In genomic region chr17:17146791-17147406, GRCh38 we compare ENCODE assay signal across 8 cellular contexts. TPM values are rescaled to one million over a fixed set of nuclear protein-coding genes. Genes with fewer than 3 reads are reported as not detected.
DNase-seq lines count a peak whose midpoint lies in the region; ATAC-seq and TF ChIP-seq lines count a peak whose summit lies in the region.

No MANE protein-coding gene starts in this region.

- H3K4me2 ChIP-seq in BLaER1, result peak overlapping the region; percentile 89

- peak overlapping the region; percentile 83 for H3K27ac ChIP-seq in BLaER1

- peaks cover 88% of the 10 kb centered on the region for H3K4me1 ChIP-seq in BLaER1

- H3K27me3 ChIP-seq in BLaER1, result no peaks in the 10 kb centered on the region

- no peak overlapping the region for H3K4me3 ChIP-seq in BLaER1
- no peak overlapping the region for H3K4me3 ChIP-seq in HFF-Myc (replicated peaks; ENCODE audit: low read depth, low read length)
- no peak overlapping the region for H3K4me3 ChIP-seq in foreskin fibroblast (ENCODE audit: low read depth in 1 of 2, low read length in 2 of 2)

- no peaks in the 10 kb centered on the region for H3K9me3 Mint-ChIP-seq in activated CD4-positive, alpha-beta memory T cell treated with anti-CD3 and anti-CD28 coated beads, Interleukin-2, amount 10 ng/mL, durations not matched to agents 7 days and 5 days

- H3K9me3 ChIP-seq in BLaER1, result no peaks in the 10 kb centered on the region

- H3K27me3 Mint-ChIP-seq in activated CD4-positive, alpha-beta memory T cell treated with anti-CD3 and anti-CD28 coated beads, Interleukin-2, amount 10 ng/mL, durations not matched to agents 7 days and 5 days, result no peaks in the 10 kb centered on the region

- no peak overlapping the region for H3K4me3 Mint-ChIP-seq in activated CD4-positive, alpha-beta memory T cell treated with anti-CD3 and anti-CD28 coated beads, Interleukin-2, amount 10 ng/mL, durations not matched to agents 7 days and 5 days

- H3K27ac Mint-ChIP-seq in activated CD4-positive, alpha-beta memory T cell treated with anti-CD3 and anti-CD28 coated beads, Interleukin-2, amount 10 ng/mL, durations not matched to agents 7 days and 5 days, result peak overlapping the region; percentile 16

- peaks cover 27% of the 10 kb centered on the region for H3K4me1 Mint-ChIP-seq in activated CD4-positive, alpha-beta memory T cell treated with anti-CD3 and anti-CD28 coated beads, Interleukin-2, amount 10 ng/mL, durations not matched to agents 7 days and 5 days

- CTCF ChIA-PET in activated CD4-positive, alpha-beta memory T cell treated with anti-CD3 and anti-CD28 coated beads, Interleukin-2, amount 10 ng/mL, durations not matched to agents 7 days and 5 days (lab: Charles Lee), result interaction anchor here (0.9 kb wide), 1 partner anchor 47 kb away, joined by 3 read pairs; no protein-coding TSS in a partner anchor

- H4K20me1 ChIP-seq in BLaER1, result peaks cover 56% of the 10 kb centered on the region

- H3K36me3 ChIP-seq in BLaER1, result peaks cover 88% of the 10 kb centered on the region

- H3K9ac ChIP-seq in BLaER1, result peak overlapping the region; percentile 74; the same call in 1 of the 2 replicates

- TF ChIP-seq CTCF in HFF-Myc (IDR thresholded peaks at IDR 0.05; ENCODE audit: low read depth, low read length, missing control alignments) (peak; percentile 26), foreskin fibroblast (IDR thresholded peaks at IDR 0.05; ENCODE audit: low read depth, low read length) (no peak)

- POLR2A ChIA-PET in activated CD4-positive, alpha-beta memory T cell treated with anti-CD3 and anti-CD28 coated beads, Interleukin-2, amount 10 ng/mL, durations not matched to agents 7 days and 5 days (lab: Charles Lee), result no interaction called here

- H3K36me3 Mint-ChIP-seq in activated CD4-positive, alpha-beta memory T cell treated with anti-CD3 and anti-CD28 coated beads, Interleukin-2, amount 10 ng/mL, durations not matched to agents 7 days and 5 days (ENCODE audit: low read depth), result peaks cover 58% of the 10 kb centered on the region

- no peak for DNase-seq in HFF-Myc (ENCODE audit: extremely low read depth, low read depth)
- peak; percentile 44 for DNase-seq in activated CD4-positive, alpha-beta memory T cell treated with anti-CD3 and anti-CD28 coated beads, Interleukin-2, amount 10 ng/mL, durations not matched to agents 7 days and 5 days
- DNase-seq in kidney tubule cell (ENCODE audit: low spot score), result peak; percentile 13
- DNase-seq in foreskin fibroblast, result no peak
- DNase-seq in NCI-H510A (lab: John Stamatoyannopoulos, UW), result no peak
- DNase-seq in OCI-M1 (lab: John Stamatoyannopoulos, UW), result no peak

- ATAC-seq in GM19324 (IDR thresholded peaks at IDR 0.05; ENCODE audit: low FRiP score, unreplicated experiment), result no peak

RNA-seq across cellular contexts. Expression of gene PLD6, which starts 59.2 kb away (rescaled TPM):
- total RNA-seq in activated CD4-positive, alpha-beta memory T cell treated with anti-CD3 and anti-CD28 coated beads, Interleukin-2, amount 10 ng/mL, durations not matched to agents 7 days and 5 days, result 1 to 10 TPM; 6.3 to 6.6 TPM

Comparison
In these comparisons a context has a peak if more than half of its experiments do, and no peak if none do; other contexts are left out.
1. DNase-seq: peak in activated CD4-positive, alpha-beta memory T cell treated with anti-CD3 and anti-CD28 coated beads, Interleukin-2, amount 10 ng/mL, durations not matched to agents 7 days and 5 days (single experiment) and kidney tubule cell (single experiment); none in HFF-Myc (single experiment), foreskin fibroblast (0 of 2), NCI-H510A (single experiment) and OCI-M1 (single experiment).